24 cellular contexts compared by ENCODE assay signal in the genomic region with DNA sequence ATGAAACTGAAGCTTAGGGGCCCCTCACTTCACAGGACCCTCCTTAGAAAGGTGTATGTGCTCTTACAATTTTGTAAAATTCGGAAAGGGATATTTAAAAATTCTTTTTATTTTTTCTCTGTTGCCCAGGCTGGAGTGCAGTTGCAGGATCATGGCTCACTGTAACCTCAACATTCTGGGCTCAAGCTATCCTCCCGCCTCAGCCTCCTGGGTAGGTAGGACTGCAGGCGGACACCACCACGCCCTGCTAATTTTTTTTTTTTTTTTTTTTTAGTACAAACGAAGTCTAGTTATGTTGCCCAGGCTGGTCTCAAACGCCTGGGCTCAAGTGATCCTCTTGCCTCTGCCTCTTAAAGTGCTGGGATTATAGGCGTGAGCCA. TPM values are rescaled to one million over a fixed set of nuclear protein-coding genes. Genes with fewer than 3 reads are reported as not detected.
A peak's percentile ranks its signal among the peaks of the same experiment; 100 is the strongest.
DNase-seq lines count a peak whose midpoint lies in the region; ATAC-seq and TF ChIP-seq lines count a peak whose summit lies in the region.
"Had no signal": no experiment of that assay in that cellular context is flagged by ENCODE, and none has a peak within 500 bp of the region (broad histone marks: within the 10 kb centered on the region; RNA-seq: fewer than 3 reads in every experiment).

No MANE protein-coding gene starts in this region.

- TF ChIP-seq CTCF in RWPE2 (IDR thresholded peaks at IDR 0.05; ENCODE audit: poor library complexity, severe bottlenecking) (no peak), smooth muscle cell (IDR thresholded peaks at IDR 0.05; ENCODE audit: borderline replicate concordance, insufficient read depth, poor library complexity, severe bottlenecking) (no peak)

- H3K36me3 ChIP-seq in HUES48 (ENCODE audit: control insufficient read depth, insufficient read depth, low read length), result no peaks in the 10 kb centered on the region
- no peaks in the 10 kb centered on the region for H3K36me3 ChIP-seq in RWPE2 (ENCODE audit: low read depth)
- no peaks in the 10 kb centered on the region for H3K36me3 ChIP-seq in iPS-20b (ENCODE audit: insufficient read depth, low read depth, low read length)
- H3K36me3 ChIP-seq in smooth muscle cell (ENCODE audit: low read depth), result no peaks in the 10 kb centered on the region
- H3K36me3 ChIP-seq: thyroid gland had no signal

- no peak overlapping the region for H3K4me3 ChIP-seq in HUES48 (ENCODE audit: low read depth, low read length)
- H3K4me3 ChIP-seq in RWPE2 (ENCODE audit: severe bottlenecking), result no peak overlapping the region
- no peak overlapping the region for H3K4me3 ChIP-seq in iPS-20b (ENCODE audit: low read length)
- no peak overlapping the region for H3K4me3 ChIP-seq in smooth muscle cell
- H3K4me3 ChIP-seq: dorsolateral prefrontal cortex, SK-N-MC, thyroid gland had no signal

- ATAC-seq in RWPE2 (ENCODE audit: low read depth) (no peak), GM18517 (IDR thresholded peaks at IDR 0.05; ENCODE audit: unreplicated experiment) (no peak), HG03565 (IDR thresholded peaks at IDR 0.05; ENCODE audit: unreplicated experiment) (no peak)
- ATAC-seq: Panc1 had no signal

- H3K4me1 ChIP-seq in HUES48 (ENCODE audit: control insufficient read depth, insufficient read depth, low read length) (peaks cover 27% of the 10 kb centered on the region), RWPE2 (ENCODE audit: insufficient read depth, poor library complexity, severe bottlenecking) (peaks cover 23% of the 10 kb centered on the region), iPS-20b (ENCODE audit: insufficient read depth, low read length) (peaks cover 19% of the 10 kb centered on the region), smooth muscle cell (ENCODE audit: low read depth) (peaks cover 21% of the 10 kb centered on the region)

- WGBS in smooth muscle cell (ENCODE audit: low lambda C conversion rate), result 94% methylated on average over 7 of the region's 7 CpGs

- no peak overlapping the region for H3K4me2 ChIP-seq in smooth muscle cell

- H4K20me1 ChIP-seq in smooth muscle cell (ENCODE audit: low read depth), result no peaks in the 10 kb centered on the region

- no peak for DNase-seq in RWPE2 (ENCODE audit: low spot score)
- no peak for DNase-seq in smooth muscle cell (lab: John Stamatoyannopoulos, UW; ENCODE audit: unreplicated experiment)
- DNase-seq in activated CD8-positive, alpha-beta memory T cell treated with anti-CD3 and anti-CD28 coated beads for 24 hours, result no peak
- DNase-seq: activated B cell treated with CpG ODN at 0.5 μM for 24 hours; activated CD4-positive, alpha-beta memory T cell treated with anti-CD3 and anti-CD28 coated beads for 36 hours; activated gamma-delta T cell treated with Interleukin-2 at 50 U/mL for 16 hours; activated T-cell treated with anti-CD3 and anti-CD28 coated beads for 4 hours; AML-193; central memory CD4-positive, alpha-beta T cell; foreskin fibroblast; HCEC 1CT; NCI-H1417 treated with DMSO at 0.1 percent for 48 hours; NCI-H774; occipital lobe; thyroid gland had no signal

- no peaks in the 10 kb centered on the region for H3K9me3 ChIP-seq in HUES48 (ENCODE audit: control insufficient read depth, insufficient read depth, low read length)
- no peaks in the 10 kb centered on the region for H3K9me3 ChIP-seq in RWPE2 (ENCODE audit: severe bottlenecking)
- no peaks in the 10 kb centered on the region for H3K9me3 ChIP-seq in iPS-20b (ENCODE audit: insufficient read depth, low read depth, low read length)
- H3K9me3 ChIP-seq in smooth muscle cell (replicated peaks; ENCODE audit: low read depth), result no peaks in the 10 kb centered on the region
- H3K9me3 ChIP-seq: thyroid gland had no signal

- peaks cover 5% of the 10 kb centered on the region for H3F3A ChIP-seq in smooth muscle cell (ENCODE audit: low read depth)

- no peak overlapping the region for H2AFZ ChIP-seq in smooth muscle cell (ENCODE audit: low read depth)

- no peaks in the 10 kb centered on the region for H3K27me3 ChIP-seq in HUES48 (ENCODE audit: control insufficient read depth, insufficient read depth, low read length)
- no peaks in the 10 kb centered on the region for H3K27me3 ChIP-seq in RWPE2 (ENCODE audit: insufficient read depth, poor library complexity, severe bottlenecking)
- no peaks in the 10 kb centered on the region for H3K27me3 ChIP-seq in iPS-20b (ENCODE audit: insufficient read depth, low read length)
- no peaks in the 10 kb centered on the region for H3K27me3 ChIP-seq in smooth muscle cell (ENCODE audit: low read depth)
- H3K27me3 ChIP-seq: dorsolateral prefrontal cortex, thyroid gland had no signal

- H3K79me2 ChIP-seq in smooth muscle cell (ENCODE audit: low read depth), result no peaks in the 10 kb centered on the region

- peak overlapping the region; percentile 35 for H3K27ac ChIP-seq in HUES48 (ENCODE audit: low read depth, low read length)
- H3K27ac ChIP-seq in RWPE2 (ENCODE audit: poor library complexity, severe bottlenecking), result peak overlapping the region; percentile 41
- H3K27ac ChIP-seq in iPS-20b (ENCODE audit: low read length), result no peak overlapping the region
- H3K27ac ChIP-seq in smooth muscle cell (ENCODE audit: low read depth), result peak overlapping the region; percentile 83
- H3K27ac ChIP-seq: SK-N-MC, thyroid gland had no signal

- no peak overlapping the region for H3K9ac ChIP-seq in HUES48 (ENCODE audit: low read depth, low read length)
- peak overlapping the region; percentile 41; the same call in 1 of the 2 replicates for H3K9ac ChIP-seq in iPS-20b (ENCODE audit: low read depth, low read length)
- H3K9ac ChIP-seq in smooth muscle cell (ENCODE audit: low read depth), result peak overlapping the region; percentile 65

RNA-seq across cellular contexts. Expression of a gene that starts 45.1 kb away (rescaled TPM):
- total RNA-seq in smooth muscle cell, result not detected in 2 replicates
- polyA plus RNA-seq in smooth muscle cell, result not detected in 2 replicates
- total RNA-seq: activated B cell treated with CpG ODN at 0.5 μM for 24 hours; activated CD4-positive, alpha-beta memory T cell treated with anti-CD3 and anti-CD28 coated beads for 36 hours; liver; occipital lobe; T-helper 2 cell treated with Interferon-gamma antibody and Interleukin-4, amounts not matched to agents 100 ng/mL and 5 ng/mL, for 36 hours; thyroid gland had no signal
- polyA plus RNA-seq: liver had no signal
